ENCODE assay signal across 8 cellular contexts in genomic region chr9:129489838-129490582, GRCh38.
DNase-seq lines count a peak whose midpoint lies in the region; ATAC-seq and TF ChIP-seq lines count a peak whose summit lies in the region.

No MANE protein-coding gene starts in this region.

- CTCF ChIA-PET in HCT116 (lab: Charles Lee) = interaction anchor here (0.6 kb wide), 1 partner anchor 133 kb away, joined by 3 read pairs; no protein-coding TSS in a partner anchor

- no peak for DNase-seq in HCT116 (ENCODE audit: low read depth, low spot score)
- peak; percentile 27 to 42 for DNase-seq in activated CD8-positive, alpha-beta memory T cell treated with anti-CD3 and anti-CD28 coated beads for 4 hours (ENCODE audit: low read depth in 2 of 2)
- DNase-seq in erythroblast (lab: John Stamatoyannopoulos, UW) = peak in 1 of 2 experiments; percentile 61
- DNase-seq in occipital lobe (lab: John Stamatoyannopoulos, UW) = peak; percentile 37
- no peak for DNase-seq in globus pallidus (ENCODE audit: low spot score)

- H3K4me3 ChIP-seq in HCT116 (replicated peaks in 1 of 2; ENCODE audit: low read depth in 1 of 2, low read length in 2 of 2) = peak overlapping the region; percentile 50 to 58

- intact Hi-C loops in HCT116 (cut with micrococcal nuclease) = loop anchor here (1.0 to 5.0 kb wide), 5 partner anchors 80 to 351 kb away; no protein-coding TSS in a partner anchor

- H3K9me2 ChIP-seq in HCT116 (ENCODE audit: insufficient read depth) = no peaks in the 10 kb centered on the region

- POLR2A ChIA-PET in HCT116 (lab: Charles Lee) = interaction anchor here (0.9 to 2.9 kb wide), 12 partner anchors 8 to 318 kb away, joined by 3 to 15 read pairs (median 6); partner anchors contain the start of gene IER5L

- TF ChIP-seq CTCF in HCT116 (IDR thresholded peaks at IDR 0.05 in 2 of 3, conservative IDR thresholded peaks at IDR 0.05 in 1 of 3; ENCODE audit: borderline replicate concordance in 1 of 3, insufficient read depth in 1 of 3, low read depth in 2 of 3, low read length in 2 of 3) = no peak

- no peak for ATAC-seq in HCT116
- no peak for ATAC-seq in HG03342 (IDR thresholded peaks at IDR 0.05; ENCODE audit: unreplicated experiment)
- no peak for ATAC-seq in GM19467 (IDR thresholded peaks at IDR 0.05; ENCODE audit: unreplicated experiment)
- no peak for ATAC-seq in GM19328 (IDR thresholded peaks at IDR 0.05; ENCODE audit: unreplicated experiment)

- H3K4me1 ChIP-seq in HCT116 (ENCODE audit: control insufficient read depth in 1 of 2, insufficient read depth in 2 of 2, low read length in 2 of 2) = peaks cover 83 to 100% of the 10 kb centered on the region in 2 experiments

- H3K9me3 ChIP-seq in HCT116 (ENCODE audit: control insufficient read depth in 1 of 2, insufficient read depth in 1 of 2, low read depth in 1 of 2, low read length in 2 of 2) = no peaks in the 10 kb centered on the region

- TF ChIP-seq RAD21 in HCT116 (IDR thresholded peaks at IDR 0.05; ENCODE audit: low read depth) = no peak

- no peaks in the 10 kb centered on the region for H3K27me3 ChIP-seq in HCT116 (ENCODE audit: insufficient read depth, low read length)

- RAD21 ChIA-PET in HCT116 (lab: Charles Lee; ENCODE audit: low non-redundant PET in 1 of 2, low total read pairs in 2 of 2, uncharacterized antibody in 2 of 2, unreplicated experiment in 2 of 2) = interaction anchor here in 1 of 2 experiments (0.7 kb wide), 1 partner anchor 95 kb away, joined by 3 read pairs; no protein-coding TSS in a partner anchor

- peak overlapping the region; percentile 92 for H3K4me2 ChIP-seq in HCT116 (ENCODE audit: low read length)

- no peaks in the 10 kb centered on the region for H3K36me3 ChIP-seq in HCT116 (ENCODE audit: control insufficient read depth in 1 of 2, insufficient read depth in 2 of 2, low read length in 2 of 2)

- H3K9ac ChIP-seq in HCT116 (ENCODE audit: low read length) = peak overlapping the region; percentile 89

- no peak overlapping the region for H2AFZ ChIP-seq in HCT116 (ENCODE audit: low read depth, low read length, poor library complexity, severe bottlenecking)

- peak overlapping the region; percentile 100 for H3K27ac ChIP-seq in HCT116 (ENCODE audit: low read depth, low read length)

- BruUV-seq in HCT116 (replicated peaks; lab: Mats Ljungman, UMichigan) = no TSS peak

- TF ChIP-seq POLR2A in HCT116 (IDR thresholded peaks at IDR 0.05; ENCODE audit: borderline replicate concordance, extremely low read depth, insufficient read depth, insufficient read length) = no peak
- peak; percentile 23 for TF ChIP-seq POLR2A in erythroblast (IDR thresholded peaks at IDR 0.05; ENCODE audit: low read length)

- peaks cover 35% of the 10 kb centered on the region for H3K79me2 ChIP-seq in HCT116 (ENCODE audit: insufficient read depth, low read length)

- no peaks in the 10 kb centered on the region for H4K20me1 ChIP-seq in HCT116 (ENCODE audit: insufficient read depth)

TF ChIP-seq in HCT116, 20 proteins besides CTCF, POLR2A, EP300 and RAD21:
- TF ChIP-seq ZFX (IDR thresholded peaks at IDR 0.05) (peak; percentile 51), POLR2AphosphoS5 (IDR thresholded peaks at IDR 0.05; ENCODE audit: low read depth, low read length) (peak; percentile 56), ZBTB33 (IDR thresholded peaks at IDR 0.05; ENCODE audit: extremely low read depth, insufficient replicate concordance, low read length) (no peak)

Comparison
In these comparisons a context has a peak if more than half of its experiments do, and no peak if none do; other contexts are left out.
1. DNase-seq: peak in activated CD8-positive, alpha-beta memory T cell treated with anti-CD3 and anti-CD28 coated beads for 4 hours (2 of 2) and occipital lobe (single experiment); none in HCT116 (single experiment) and globus pallidus (single experiment).